In the genomic region with DNA sequence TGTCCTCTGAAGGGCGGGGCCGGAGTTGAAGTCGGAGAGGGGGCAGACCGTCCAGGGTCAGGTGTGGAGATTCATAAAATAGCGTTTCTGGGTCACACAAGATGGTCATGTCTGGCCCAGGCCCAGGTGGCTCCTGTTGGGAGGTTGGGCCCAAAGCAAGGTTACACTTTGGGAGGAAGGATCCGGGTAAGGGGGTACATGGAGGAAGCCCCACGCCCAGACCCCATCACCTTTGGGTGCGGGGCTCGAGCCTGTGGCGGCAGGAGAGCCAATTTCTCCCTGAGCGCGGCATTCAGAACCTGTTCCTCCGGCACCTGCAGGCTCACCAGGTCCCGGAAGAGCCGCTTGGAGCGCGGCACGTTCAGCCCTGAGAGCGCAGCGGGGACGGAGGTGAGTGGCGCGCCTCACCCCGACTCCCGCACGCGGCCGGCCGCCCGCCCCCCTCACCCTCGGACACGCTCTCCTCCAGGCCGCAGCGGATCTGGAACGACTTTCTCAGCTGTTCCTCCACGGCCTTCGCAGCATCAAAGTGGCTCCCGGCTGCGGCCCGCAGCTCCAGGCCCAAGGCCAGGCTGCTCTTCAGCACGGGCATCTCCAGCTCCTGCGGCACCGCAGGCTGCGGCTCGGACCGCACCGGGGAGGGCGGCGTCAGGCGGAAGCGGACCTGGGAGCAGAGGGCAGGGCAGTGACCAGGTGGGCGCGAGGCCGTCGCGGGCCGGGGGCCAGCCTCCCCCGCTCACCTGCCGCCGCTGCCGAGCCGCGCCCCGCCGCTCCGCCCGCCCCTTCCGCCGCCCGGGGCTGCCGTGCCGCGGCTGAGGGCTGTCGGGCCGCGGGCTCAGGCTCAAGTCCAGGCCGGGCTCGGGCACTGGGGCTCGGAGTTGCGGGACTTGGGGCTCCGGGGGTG, we compare ENCODE assay signal across 1 cellular context.
TF ChIP-seq lines count a peak whose summit lies in the region.

No MANE protein-coding gene starts in this region.

TF ChIP-seq in K562, 482 proteins besides CTCF, POLR2A, EP300 and RAD21 (continued from another document and continues in another):
- TF ChIP-seq, protein P1, sequence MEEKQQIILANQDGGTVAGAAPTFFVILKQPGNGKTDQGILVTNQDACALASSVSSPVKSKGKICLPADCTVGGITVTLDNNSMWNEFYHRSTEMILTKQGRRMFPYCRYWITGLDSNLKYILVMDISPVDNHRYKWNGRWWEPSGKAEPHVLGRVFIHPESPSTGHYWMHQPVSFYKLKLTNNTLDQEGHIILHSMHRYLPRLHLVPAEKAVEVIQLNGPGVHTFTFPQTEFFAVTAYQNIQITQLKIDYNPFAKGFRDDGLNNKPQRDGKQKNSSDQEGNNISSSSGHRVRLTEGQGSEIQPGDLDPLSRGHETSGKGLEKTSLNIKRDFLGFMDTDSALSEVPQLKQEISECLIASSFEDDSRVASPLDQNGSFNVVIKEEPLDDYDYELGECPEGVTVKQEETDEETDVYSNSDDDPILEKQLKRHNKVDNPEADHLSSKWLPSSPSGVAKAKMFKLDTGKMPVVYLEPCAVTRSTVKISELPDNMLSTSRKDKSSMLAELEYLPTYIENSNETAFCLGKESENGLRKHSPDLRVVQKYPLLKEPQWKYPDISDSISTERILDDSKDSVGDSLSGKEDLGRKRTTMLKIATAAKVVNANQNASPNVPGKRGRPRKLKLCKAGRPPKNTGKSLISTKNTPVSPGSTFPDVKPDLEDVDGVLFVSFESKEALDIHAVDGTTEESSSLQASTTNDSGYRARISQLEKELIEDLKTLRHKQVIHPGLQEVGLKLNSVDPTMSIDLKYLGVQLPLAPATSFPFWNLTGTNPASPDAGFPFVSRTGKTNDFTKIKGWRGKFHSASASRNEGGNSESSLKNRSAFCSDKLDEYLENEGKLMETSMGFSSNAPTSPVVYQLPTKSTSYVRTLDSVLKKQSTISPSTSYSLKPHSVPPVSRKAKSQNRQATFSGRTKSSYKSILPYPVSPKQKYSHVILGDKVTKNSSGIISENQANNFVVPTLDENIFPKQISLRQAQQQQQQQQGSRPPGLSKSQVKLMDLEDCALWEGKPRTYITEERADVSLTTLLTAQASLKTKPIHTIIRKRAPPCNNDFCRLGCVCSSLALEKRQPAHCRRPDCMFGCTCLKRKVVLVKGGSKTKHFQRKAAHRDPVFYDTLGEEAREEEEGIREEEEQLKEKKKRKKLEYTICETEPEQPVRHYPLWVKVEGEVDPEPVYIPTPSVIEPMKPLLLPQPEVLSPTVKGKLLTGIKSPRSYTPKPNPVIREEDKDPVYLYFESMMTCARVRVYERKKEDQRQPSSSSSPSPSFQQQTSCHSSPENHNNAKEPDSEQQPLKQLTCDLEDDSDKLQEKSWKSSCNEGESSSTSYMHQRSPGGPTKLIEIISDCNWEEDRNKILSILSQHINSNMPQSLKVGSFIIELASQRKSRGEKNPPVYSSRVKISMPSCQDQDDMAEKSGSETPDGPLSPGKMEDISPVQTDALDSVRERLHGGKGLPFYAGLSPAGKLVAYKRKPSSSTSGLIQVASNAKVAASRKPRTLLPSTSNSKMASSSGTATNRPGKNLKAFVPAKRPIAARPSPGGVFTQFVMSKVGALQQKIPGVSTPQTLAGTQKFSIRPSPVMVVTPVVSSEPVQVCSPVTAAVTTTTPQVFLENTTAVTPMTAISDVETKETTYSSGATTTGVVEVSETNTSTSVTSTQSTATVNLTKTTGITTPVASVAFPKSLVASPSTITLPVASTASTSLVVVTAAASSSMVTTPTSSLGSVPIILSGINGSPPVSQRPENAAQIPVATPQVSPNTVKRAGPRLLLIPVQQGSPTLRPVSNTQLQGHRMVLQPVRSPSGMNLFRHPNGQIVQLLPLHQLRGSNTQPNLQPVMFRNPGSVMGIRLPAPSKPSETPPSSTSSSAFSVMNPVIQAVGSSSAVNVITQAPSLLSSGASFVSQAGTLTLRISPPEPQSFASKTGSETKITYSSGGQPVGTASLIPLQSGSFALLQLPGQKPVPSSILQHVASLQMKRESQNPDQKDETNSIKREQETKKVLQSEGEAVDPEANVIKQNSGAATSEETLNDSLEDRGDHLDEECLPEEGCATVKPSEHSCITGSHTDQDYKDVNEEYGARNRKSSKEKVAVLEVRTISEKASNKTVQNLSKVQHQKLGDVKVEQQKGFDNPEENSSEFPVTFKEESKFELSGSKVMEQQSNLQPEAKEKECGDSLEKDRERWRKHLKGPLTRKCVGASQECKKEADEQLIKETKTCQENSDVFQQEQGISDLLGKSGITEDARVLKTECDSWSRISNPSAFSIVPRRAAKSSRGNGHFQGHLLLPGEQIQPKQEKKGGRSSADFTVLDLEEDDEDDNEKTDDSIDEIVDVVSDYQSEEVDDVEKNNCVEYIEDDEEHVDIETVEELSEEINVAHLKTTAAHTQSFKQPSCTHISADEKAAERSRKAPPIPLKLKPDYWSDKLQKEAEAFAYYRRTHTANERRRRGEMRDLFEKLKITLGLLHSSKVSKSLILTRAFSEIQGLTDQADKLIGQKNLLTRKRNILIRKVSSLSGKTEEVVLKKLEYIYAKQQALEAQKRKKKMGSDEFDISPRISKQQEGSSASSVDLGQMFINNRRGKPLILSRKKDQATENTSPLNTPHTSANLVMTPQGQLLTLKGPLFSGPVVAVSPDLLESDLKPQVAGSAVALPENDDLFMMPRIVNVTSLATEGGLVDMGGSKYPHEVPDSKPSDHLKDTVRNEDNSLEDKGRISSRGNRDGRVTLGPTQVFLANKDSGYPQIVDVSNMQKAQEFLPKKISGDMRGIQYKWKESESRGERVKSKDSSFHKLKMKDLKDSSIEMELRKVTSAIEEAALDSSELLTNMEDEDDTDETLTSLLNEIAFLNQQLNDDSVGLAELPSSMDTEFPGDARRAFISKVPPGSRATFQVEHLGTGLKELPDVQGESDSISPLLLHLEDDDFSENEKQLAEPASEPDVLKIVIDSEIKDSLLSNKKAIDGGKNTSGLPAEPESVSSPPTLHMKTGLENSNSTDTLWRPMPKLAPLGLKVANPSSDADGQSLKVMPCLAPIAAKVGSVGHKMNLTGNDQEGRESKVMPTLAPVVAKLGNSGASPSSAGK (IDR thresholded peaks at IDR 0.05), result peak; percentile 87
- TF ChIP-seq HDAC6 (IDR thresholded peaks at IDR 0.05; ENCODE audit: low read depth, low read length) (0 out of 2 replicates have a peak, but pooled peaks have one; percentile 33), RBM39 (optimal IDR thresholded peaks at IDR 0.05; ENCODE audit: low read depth, low read length) (peak; percentile 21), CCAR2 (IDR thresholded peaks at IDR 0.05; ENCODE audit: low read depth, low read length) (no peak), CTBP1 (IDR thresholded peaks at IDR 0.05; ENCODE audit: borderline replicate concordance) (peak; percentile 69; the same call in 1 of the 2 replicates), TOE1 (IDR thresholded peaks at IDR 0.05; ENCODE audit: borderline replicate concordance) (peak; percentile 41; the same call in 1 of the 2 replicates), TOE1 (CRISPR knock-in tag; IDR thresholded peaks at IDR 0.05; ENCODE audit: borderline replicate concordance, low read depth) (no peak), SAFB (IDR thresholded peaks at IDR 0.05; ENCODE audit: borderline replicate concordance, low read depth, low read length) (peak; percentile 40; the same call in 1 of the 2 replicates), CHD1 (IDR thresholded peaks at IDR 0.05; ENCODE audit: low read length) (peak; percentile 98), L3MBTL2 (IDR thresholded peaks at IDR 0.05) (peak; percentile 83), NCOA6 (IDR thresholded peaks at IDR 0.05) (no peak), ZNF165 (CRISPR knock-in tag; IDR thresholded peaks at IDR 0.05; ENCODE audit: borderline replicate concordance) (0 out of 2 replicates have a peak, but pooled peaks have one; percentile 14), PRMT5 (CRISPR knock-in tag; IDR thresholded peaks at IDR 0.05) (no peak), RBM17 (IDR thresholded peaks at IDR 0.05; ENCODE audit: borderline replicate concordance, low read depth, low read length) (no peak), ERF (CRISPR knock-in tag; IDR thresholded peaks at IDR 0.05) (peak; percentile 5; the same call in 1 of the 2 replicates), DMBX1 (CRISPR knock-in tag; IDR thresholded peaks at IDR 0.05; ENCODE audit: borderline replicate concordance) (no peak), GATAD2B (IDR thresholded peaks at IDR 0.05; ENCODE audit: borderline replicate concordance) (peak; percentile 92; the same call in 1 of the 2 replicates), EP400 (IDR thresholded peaks at IDR 0.05) (peak; percentile 69; the same call in 1 of the 2 replicates), CAMTA2 (CRISPR knock-in tag; conservative IDR thresholded peaks at IDR 0.05) (0 out of 2 replicates have a peak, but pooled peaks have one; percentile 65), TAF15 (IDR thresholded peaks at IDR 0.05; ENCODE audit: low read depth, low read length) (0 out of 2 replicates have a peak, but pooled peaks have one; percentile 36), KDM4B (IDR thresholded peaks at IDR 0.05; ENCODE audit: borderline replicate concordance in 2 of 2, low read depth in 1 of 2) (peak in 1 of 2 experiments; percentile 65; a peak in 1 of 4 replicates), SMC3 (conservative IDR thresholded peaks at IDR 0.05; ENCODE audit: insufficient read depth, low read depth, low read length) (no peak), U2AF1 (optimal IDR thresholded peaks at IDR 0.05; ENCODE audit: low read depth, low read length) (peak; percentile 82)
- TF ChIP-seq, protein P2, sequence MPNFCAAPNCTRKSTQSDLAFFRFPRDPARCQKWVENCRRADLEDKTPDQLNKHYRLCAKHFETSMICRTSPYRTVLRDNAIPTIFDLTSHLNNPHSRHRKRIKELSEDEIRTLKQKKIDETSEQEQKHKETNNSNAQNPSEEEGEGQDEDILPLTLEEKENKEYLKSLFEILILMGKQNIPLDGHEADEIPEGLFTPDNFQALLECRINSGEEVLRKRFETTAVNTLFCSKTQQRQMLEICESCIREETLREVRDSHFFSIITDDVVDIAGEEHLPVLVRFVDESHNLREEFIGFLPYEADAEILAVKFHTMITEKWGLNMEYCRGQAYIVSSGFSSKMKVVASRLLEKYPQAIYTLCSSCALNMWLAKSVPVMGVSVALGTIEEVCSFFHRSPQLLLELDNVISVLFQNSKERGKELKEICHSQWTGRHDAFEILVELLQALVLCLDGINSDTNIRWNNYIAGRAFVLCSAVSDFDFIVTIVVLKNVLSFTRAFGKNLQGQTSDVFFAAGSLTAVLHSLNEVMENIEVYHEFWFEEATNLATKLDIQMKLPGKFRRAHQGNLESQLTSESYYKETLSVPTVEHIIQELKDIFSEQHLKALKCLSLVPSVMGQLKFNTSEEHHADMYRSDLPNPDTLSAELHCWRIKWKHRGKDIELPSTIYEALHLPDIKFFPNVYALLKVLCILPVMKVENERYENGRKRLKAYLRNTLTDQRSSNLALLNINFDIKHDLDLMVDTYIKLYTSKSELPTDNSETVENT (CRISPR knock-in tag; IDR thresholded peaks at IDR 0.05), result peak; percentile 68; the same call in 1 of the 2 replicates
- TF ChIP-seq, protein P3, sequence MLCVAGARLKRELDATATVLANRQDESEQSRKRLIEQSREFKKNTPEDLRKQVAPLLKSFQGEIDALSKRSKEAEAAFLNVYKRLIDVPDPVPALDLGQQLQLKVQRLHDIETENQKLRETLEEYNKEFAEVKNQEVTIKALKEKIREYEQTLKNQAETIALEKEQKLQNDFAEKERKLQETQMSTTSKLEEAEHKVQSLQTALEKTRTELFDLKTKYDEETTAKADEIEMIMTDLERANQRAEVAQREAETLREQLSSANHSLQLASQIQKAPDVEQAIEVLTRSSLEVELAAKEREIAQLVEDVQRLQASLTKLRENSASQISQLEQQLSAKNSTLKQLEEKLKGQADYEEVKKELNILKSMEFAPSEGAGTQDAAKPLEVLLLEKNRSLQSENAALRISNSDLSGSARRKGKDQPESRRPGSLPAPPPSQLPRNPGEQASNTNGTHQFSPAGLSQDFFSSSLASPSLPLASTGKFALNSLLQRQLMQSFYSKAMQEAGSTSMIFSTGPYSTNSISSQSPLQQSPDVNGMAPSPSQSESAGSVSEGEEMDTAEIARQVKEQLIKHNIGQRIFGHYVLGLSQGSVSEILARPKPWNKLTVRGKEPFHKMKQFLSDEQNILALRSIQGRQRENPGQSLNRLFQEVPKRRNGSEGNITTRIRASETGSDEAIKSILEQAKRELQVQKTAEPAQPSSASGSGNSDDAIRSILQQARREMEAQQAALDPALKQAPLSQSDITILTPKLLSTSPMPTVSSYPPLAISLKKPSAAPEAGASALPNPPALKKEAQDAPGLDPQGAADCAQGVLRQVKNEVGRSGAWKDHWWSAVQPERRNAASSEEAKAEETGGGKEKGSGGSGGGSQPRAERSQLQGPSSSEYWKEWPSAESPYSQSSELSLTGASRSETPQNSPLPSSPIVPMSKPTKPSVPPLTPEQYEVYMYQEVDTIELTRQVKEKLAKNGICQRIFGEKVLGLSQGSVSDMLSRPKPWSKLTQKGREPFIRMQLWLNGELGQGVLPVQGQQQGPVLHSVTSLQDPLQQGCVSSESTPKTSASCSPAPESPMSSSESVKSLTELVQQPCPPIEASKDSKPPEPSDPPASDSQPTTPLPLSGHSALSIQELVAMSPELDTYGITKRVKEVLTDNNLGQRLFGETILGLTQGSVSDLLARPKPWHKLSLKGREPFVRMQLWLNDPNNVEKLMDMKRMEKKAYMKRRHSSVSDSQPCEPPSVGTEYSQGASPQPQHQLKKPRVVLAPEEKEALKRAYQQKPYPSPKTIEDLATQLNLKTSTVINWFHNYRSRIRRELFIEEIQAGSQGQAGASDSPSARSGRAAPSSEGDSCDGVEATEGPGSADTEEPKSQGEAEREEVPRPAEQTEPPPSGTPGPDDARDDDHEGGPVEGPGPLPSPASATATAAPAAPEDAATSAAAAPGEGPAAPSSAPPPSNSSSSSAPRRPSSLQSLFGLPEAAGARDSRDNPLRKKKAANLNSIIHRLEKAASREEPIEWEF (CRISPR knock-in tag; IDR thresholded peaks at IDR 0.05), result no peak
- TF ChIP-seq, protein P4, sequence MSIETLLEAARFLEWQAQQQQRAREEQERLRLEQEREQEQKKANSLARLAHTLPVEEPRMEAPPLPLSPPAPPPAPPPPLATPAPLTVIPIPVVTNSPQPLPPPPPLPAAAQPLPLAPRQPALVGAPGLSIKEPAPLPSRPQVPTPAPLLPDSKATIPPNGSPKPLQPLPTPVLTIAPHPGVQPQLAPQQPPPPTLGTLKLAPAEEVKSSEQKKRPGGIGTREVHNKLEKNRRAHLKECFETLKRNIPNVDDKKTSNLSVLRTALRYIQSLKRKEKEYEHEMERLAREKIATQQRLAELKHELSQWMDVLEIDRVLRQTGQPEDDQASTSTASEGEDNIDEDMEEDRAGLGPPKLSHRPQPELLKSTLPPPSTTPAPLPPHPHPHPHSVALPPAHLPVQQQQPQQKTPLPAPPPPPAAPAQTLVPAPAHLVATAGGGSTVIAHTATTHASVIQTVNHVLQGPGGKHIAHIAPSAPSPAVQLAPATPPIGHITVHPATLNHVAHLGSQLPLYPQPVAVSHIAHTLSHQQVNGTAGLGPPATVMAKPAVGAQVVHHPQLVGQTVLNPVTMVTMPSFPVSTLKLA (conservative IDR thresholded peaks at IDR 0.05), result peak; percentile 62 to 69
- TF ChIP-seq, protein P5, sequence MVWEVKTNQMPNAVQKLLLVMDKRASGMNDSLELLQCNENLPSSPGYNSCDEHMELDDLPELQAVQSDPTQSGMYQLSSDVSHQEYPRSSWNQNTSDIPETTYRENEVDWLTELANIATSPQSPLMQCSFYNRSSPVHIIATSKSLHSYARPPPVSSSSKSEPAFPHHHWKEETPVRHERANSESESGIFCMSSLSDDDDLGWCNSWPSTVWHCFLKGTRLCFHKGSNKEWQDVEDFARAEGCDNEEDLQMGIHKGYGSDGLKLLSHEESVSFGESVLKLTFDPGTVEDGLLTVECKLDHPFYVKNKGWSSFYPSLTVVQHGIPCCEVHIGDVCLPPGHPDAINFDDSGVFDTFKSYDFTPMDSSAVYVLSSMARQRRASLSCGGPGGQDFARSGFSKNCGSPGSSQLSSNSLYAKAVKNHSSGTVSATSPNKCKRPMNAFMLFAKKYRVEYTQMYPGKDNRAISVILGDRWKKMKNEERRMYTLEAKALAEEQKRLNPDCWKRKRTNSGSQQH (CRISPR knock-in tag; IDR thresholded peaks at IDR 0.05), result peak; percentile 6; the same call in 1 of the 2 replicates
